Comparison of ENCODE assay signal across 9 cellular contexts in genomic region chr1:169309178-169310166, GRCh38. TPM values are rescaled to one million over a fixed set of nuclear protein-coding genes. Genes with fewer than 3 reads are reported as not detected.
DNase-seq lines count a peak whose midpoint lies in the region; ATAC-seq and TF ChIP-seq lines count a peak whose summit lies in the region.
"Had no signal": no experiment of that assay in that cellular context is flagged by ENCODE, and none has a peak within 500 bp of the region (broad histone marks: within the 10 kb centered on the region; RNA-seq: fewer than 3 reads in every experiment).

No MANE protein-coding gene starts in this region.

- H3K36me3 Mint-ChIP-seq in activated CD8-positive, alpha-beta memory T cell treated with anti-CD3 and anti-CD28 coated beads, Interleukin-2, amount 10 ng/mL, durations not matched to agents 7 days and 5 days: peaks cover 33% of the 10 kb centered on the region
- peaks cover 19 to 27% of the 10 kb centered on the region in 2 donors for H3K36me3 Mint-ChIP-seq in stimulated activated naive B cell treated with anti-CD40 and anti-IgM and Interleukin-4, amounts not matched to agents 10 μg/mL and 1 μg/mL and 100 μg/mL, for 72 hours

- peaks cover 24% of the 10 kb centered on the region for H3K4me1 Mint-ChIP-seq in activated CD8-positive, alpha-beta memory T cell treated with anti-CD3 and anti-CD28 coated beads, Interleukin-2, amount 10 ng/mL, durations not matched to agents 7 days and 5 days
- H3K4me1 Mint-ChIP-seq in stimulated activated naive B cell treated with anti-CD40 and anti-IgM and Interleukin-4, amounts not matched to agents 10 μg/mL and 1 μg/mL and 100 μg/mL, for 72 hours: peaks cover 7 to 13% of the 10 kb centered on the region in 2 donors

- H3K27ac Mint-ChIP-seq in activated CD8-positive, alpha-beta memory T cell treated with anti-CD3 and anti-CD28 coated beads, Interleukin-2, amount 10 ng/mL, durations not matched to agents 7 days and 5 days: peak overlapping the region; percentile 81
- H3K27ac Mint-ChIP-seq in stimulated activated naive B cell treated with anti-CD40 and anti-IgM and Interleukin-4, amounts not matched to agents 10 μg/mL and 1 μg/mL and 100 μg/mL, for 72 hours: no peak overlapping the region
- H3K27ac Mint-ChIP-seq: IgD-negative memory B cell had no signal

- H3K4me3 Mint-ChIP-seq in activated CD8-positive, alpha-beta memory T cell treated with anti-CD3 and anti-CD28 coated beads, Interleukin-2, amount 10 ng/mL, durations not matched to agents 7 days and 5 days: peak overlapping the region; percentile 62
- peak overlapping the region; percentile 64 to 73 for H3K4me3 Mint-ChIP-seq in stimulated activated naive B cell treated with anti-CD40 and anti-IgM and Interleukin-4, amounts not matched to agents 10 μg/mL and 1 μg/mL and 100 μg/mL, for 72 hours

- CTCF ChIA-PET in activated CD8-positive, alpha-beta memory T cell treated with anti-CD3 and anti-CD28 coated beads, Interleukin-2, amount 10 ng/mL, durations not matched to agents 7 days and 5 days (lab: Charles Lee): interaction anchor here (1.2 kb wide), 1 partner anchor 866 kb away, joined by 3 read pairs; no protein-coding TSS in a partner anchor

- no peak for TF ChIP-seq CTCF in VCaP (conservative IDR thresholded peaks at IDR 0.05)

- H3K9me3 Mint-ChIP-seq in activated CD8-positive, alpha-beta memory T cell treated with anti-CD3 and anti-CD28 coated beads, Interleukin-2, amount 10 ng/mL, durations not matched to agents 7 days and 5 days (ENCODE audit: low read depth): peaks cover 2% of the 10 kb centered on the region
- H3K9me3 Mint-ChIP-seq in stimulated activated naive B cell treated with anti-CD40 and anti-IgM and Interleukin-4, amounts not matched to agents 10 μg/mL and 1 μg/mL and 100 μg/mL, for 72 hours: no peaks in the 10 kb centered on the region

- no peaks in the 10 kb centered on the region for H3K27me3 Mint-ChIP-seq in activated CD8-positive, alpha-beta memory T cell treated with anti-CD3 and anti-CD28 coated beads, Interleukin-2, amount 10 ng/mL, durations not matched to agents 7 days and 5 days
- H3K27me3 Mint-ChIP-seq in stimulated activated naive B cell treated with anti-CD40 and anti-IgM and Interleukin-4, amounts not matched to agents 10 μg/mL and 1 μg/mL and 100 μg/mL, for 72 hours: no peaks in the 10 kb centered on the region
- H3K27me3 Mint-ChIP-seq: IgD-negative memory B cell had no signal

- peak; percentile 41 for DNase-seq in activated CD8-positive, alpha-beta memory T cell treated with anti-CD3 and anti-CD28 coated beads, Interleukin-2, amount 10 ng/mL, durations not matched to agents 7 days and 5 days
- no peak for DNase-seq in activated CD8-positive, alpha-beta memory T cell treated with anti-CD3 and anti-CD28 coated beads for 24 hours
- DNase-seq in stimulated activated naive B cell treated with anti-CD40 and anti-IgM and Interleukin-4, amounts not matched to agents 10 μg/mL and 1 μg/mL and 100 μg/mL, for 72 hours: no peak
- DNase-seq in NCI-H2196 treated with DMSO at 0.1 percent for 48 hours (lab: John Stamatoyannopoulos, UW; ENCODE audit: unreplicated experiment): no peak
- DNase-seq in epidermal melanocyte (ENCODE audit: insufficient read length, low spot score): no peak
- no peak for DNase-seq in HCEC 1CT

- H3K27ac ChIP-seq in VCaP: 0 out of 2 replicates have a peak overlapping the region, but pooled peaks have one; percentile 2

- ATAC-seq in activated CD8-positive, alpha-beta memory T cell treated with anti-CD3 and anti-CD28 coated beads, Interleukin-2, amount 10 ng/mL, durations not matched to agents 7 days and 5 days: peak; percentile 52
- ATAC-seq in HG02973 (IDR thresholded peaks at IDR 0.05; ENCODE audit: unreplicated experiment): peak; percentile 81
- peak; percentile 57 to 64 for ATAC-seq in stimulated activated naive B cell treated with anti-CD40 and anti-IgM and Interleukin-4, amounts not matched to agents 10 μg/mL and 1 μg/mL and 100 μg/mL, for 72 hours (replicated peaks)

RNA-seq across cellular contexts. Expression of gene NME7, which starts 58.1 kb away (rescaled TPM):
- total RNA-seq in activated CD8-positive, alpha-beta memory T cell treated with anti-CD3 and anti-CD28 coated beads, Interleukin-2, amount 10 ng/mL, durations not matched to agents 7 days and 5 days: 10 to 100 TPM; 21.8 to 29.1 TPM

RNA-seq across cellular contexts. Expression of gene BLZF1, which starts 58.5 kb away (rescaled TPM):
- 10 to 100 TPM; 33.2 to 43.4 TPM for total RNA-seq in activated CD8-positive, alpha-beta memory T cell treated with anti-CD3 and anti-CD28 coated beads, Interleukin-2, amount 10 ng/mL, durations not matched to agents 7 days and 5 days
